In the genomic region with DNA sequence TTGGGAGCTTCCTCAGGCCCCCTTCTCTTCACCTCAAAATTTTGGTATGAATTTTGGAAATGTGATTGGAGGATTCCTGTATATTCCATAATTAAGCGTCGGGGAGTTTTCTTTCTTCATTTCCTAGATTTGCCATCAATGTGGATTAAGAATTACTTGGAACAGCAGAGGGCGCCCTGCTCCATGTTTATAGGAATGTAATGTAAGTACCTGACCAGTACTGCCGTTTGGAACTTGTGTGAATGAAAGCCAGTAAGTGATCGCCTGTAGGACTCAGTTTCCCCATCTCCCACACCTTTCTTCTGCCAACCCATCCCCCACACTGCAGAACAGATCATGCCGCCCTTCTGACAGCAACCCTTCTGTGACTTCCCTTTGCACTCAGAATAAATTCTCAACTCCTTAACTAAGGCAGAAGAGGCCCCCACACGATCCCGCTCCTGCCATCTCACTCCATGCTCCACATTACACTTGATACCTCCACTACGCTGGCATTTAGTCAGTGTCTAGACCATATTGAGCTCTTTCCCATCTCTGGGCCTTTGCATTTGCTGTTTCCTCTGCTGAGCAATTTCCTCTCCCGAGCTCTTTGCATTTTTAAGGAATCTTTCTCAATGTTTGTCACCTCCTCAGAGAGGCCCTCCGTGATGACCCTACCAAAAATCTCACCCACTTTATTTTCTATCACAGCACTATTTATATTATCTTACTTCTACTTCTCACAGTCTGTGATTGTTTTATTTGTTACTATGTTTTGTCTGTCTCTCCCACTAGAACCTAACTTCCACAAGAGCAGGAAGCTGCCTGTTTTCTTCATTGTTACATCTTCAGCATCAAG, we compare ENCODE assay signal across 8 cellular contexts.
DNase-seq lines count a peak whose midpoint lies in the region; ATAC-seq and TF ChIP-seq lines count a peak whose summit lies in the region.

No MANE protein-coding gene starts in this region.

- H3K4me3 ChIP-seq in Karpas-422 (ENCODE audit: low read length) (no peak overlapping the region), SJCRH30 (no peak overlapping the region), trophoblast cell (ENCODE audit: low read depth, low read length) (no peak overlapping the region), upper lobe of left lung (no peak overlapping the region)

- H3K9ac ChIP-seq in Karpas-422 (ENCODE audit: low read length) = no peak overlapping the region
- H3K9ac ChIP-seq in trophoblast cell (ENCODE audit: low read length) = no peak overlapping the region

- H3K27me3 ChIP-seq in Karpas-422 (ENCODE audit: low read length) (no peaks in the 10 kb centered on the region), SJCRH30 (no peaks in the 10 kb centered on the region), trophoblast cell (ENCODE audit: insufficient read depth, low read length) (no peaks in the 10 kb centered on the region), upper lobe of left lung (no peaks in the 10 kb centered on the region)

- peak; percentile 68 for TF ChIP-seq CTCF in GM10248 (IDR thresholded peaks at IDR 0.05; ENCODE audit: control extremely low read depth, extremely low read depth, low read depth, missing control alignments)
- TF ChIP-seq CTCF in upper lobe of left lung (IDR thresholded peaks at IDR 0.05) = peak; percentile 44 to 76 (median 68)

- H2AK5ac ChIP-seq in trophoblast cell (ENCODE audit: low read length) = no peak overlapping the region

- H2BK12ac ChIP-seq in trophoblast cell (ENCODE audit: low read length) = no peak overlapping the region

- H3K4ac ChIP-seq in trophoblast cell (ENCODE audit: low read depth, low read length) = no peak overlapping the region

- H3K79me2 ChIP-seq in Karpas-422 (ENCODE audit: low read length) = no peaks in the 10 kb centered on the region
- no peaks in the 10 kb centered on the region for H3K79me2 ChIP-seq in trophoblast cell (ENCODE audit: control insufficient read depth, insufficient read depth, low read length, poor library complexity)

- no peak overlapping the region for H3K18ac ChIP-seq in trophoblast cell (ENCODE audit: low read length)

- peak; percentile 27 for DNase-seq in GM10248 (ENCODE audit: extremely low spot score)
- peak; percentile 89 for DNase-seq in Karpas-422
- DNase-seq in SJCRH30 = peak; percentile 76 to 87
- DNase-seq in activated naive CD4-positive, alpha-beta T cell treated with Interleukin-2 at 50 U/mL for 16 hours = peak; percentile 68
- DNase-seq in glomerular visceral epithelial cell (ENCODE audit: extremely low spot score) = peak; percentile 83
- peak; percentile 74 to 92 for DNase-seq in trophoblast cell
- peak in 1 of 2 donors; percentile 86 for DNase-seq in upper lobe of left lung
- no peak for DNase-seq in GM19238 (ENCODE audit: insufficient read length, low spot score)

- H3K23ac ChIP-seq in trophoblast cell (ENCODE audit: low read length) = no peak overlapping the region

- no peak overlapping the region for H2BK120ac ChIP-seq in trophoblast cell (ENCODE audit: insufficient read depth, low read length, poor library complexity)

- no CpG with 5 or more reads among the region's 11 CpGs for WGBS in trophoblast cell (ENCODE audit: extremely low coverage, insufficient coverage, insufficient read length)
- WGBS in upper lobe of left lung, 2 donors = 26 to 27% methylated on average over 11 of the region's 11 CpGs

- TF ChIP-seq EP300 in upper lobe of left lung (IDR thresholded peaks at IDR 0.05) = no peak

- H2AFZ ChIP-seq in Karpas-422 (ENCODE audit: low read length) (no peak overlapping the region), trophoblast cell (ENCODE audit: insufficient read depth, low read length, poor library complexity) (no peak overlapping the region)

- no peaks in the 10 kb centered on the region for H4K20me1 ChIP-seq in Karpas-422 (ENCODE audit: insufficient read depth, low read depth, low read length)

- H3K4me2 ChIP-seq in Karpas-422 (ENCODE audit: low read depth, low read length, poor library complexity, severe bottlenecking) = no peak overlapping the region
- H3K4me2 ChIP-seq in trophoblast cell (ENCODE audit: low read length) = no peak overlapping the region

- no peak for TF ChIP-seq POLR2A in upper lobe of left lung (IDR thresholded peaks at IDR 0.05)

- H3K14ac ChIP-seq in trophoblast cell (ENCODE audit: low read length) = no peak overlapping the region

- H3K4me1 ChIP-seq in Karpas-422 (ENCODE audit: low read length) (peaks cover 20% of the 10 kb centered on the region), SJCRH30 (peaks cover 18% of the 10 kb centered on the region), trophoblast cell (ENCODE audit: control insufficient read depth in 1 of 2, insufficient read depth in 2 of 2, low read length in 2 of 2) (no peaks in the 10 kb centered on the region), upper lobe of left lung (peaks cover 4 to 13% (median 9%) of the 10 kb centered on the region in 4 donors)

- no peak overlapping the region for H3K27ac ChIP-seq in Karpas-422 (ENCODE audit: low read length)
- no peak overlapping the region for H3K27ac ChIP-seq in SJCRH30
- H3K27ac ChIP-seq in trophoblast cell (ENCODE audit: low read depth, low read length) = no peak overlapping the region
- no peak overlapping the region for H3K27ac ChIP-seq in upper lobe of left lung

- POLR2A ChIA-PET in GM10248 (lab: Yijun Ruan, JAX) = no interaction called here

- H4K12ac ChIP-seq in trophoblast cell (ENCODE audit: low read depth, low read length) = no peak overlapping the region

- H3K36me3 ChIP-seq in Karpas-422 (ENCODE audit: insufficient read depth, low read length) = no peaks in the 10 kb centered on the region
- H3K36me3 ChIP-seq in SJCRH30 = no peaks in the 10 kb centered on the region
- H3K36me3 ChIP-seq in trophoblast cell (ENCODE audit: control insufficient read depth in 1 of 2, insufficient read depth in 2 of 2, low read length in 2 of 2) = no peaks in the 10 kb centered on the region
- H3K36me3 ChIP-seq in upper lobe of left lung = no peaks in the 10 kb centered on the region

- H2BK5ac ChIP-seq in trophoblast cell (ENCODE audit: low read depth, low read length, poor library complexity) = no peak overlapping the region

- peak; percentile 58 to 73 for ATAC-seq in upper lobe of left lung (ENCODE audit: low FRiP score in 2 of 2)

- no peaks in the 10 kb centered on the region for H3K9me2 ChIP-seq in Karpas-422 (replicated peaks; ENCODE audit: insufficient read depth, low read length)

- H3K9me3 ChIP-seq in Karpas-422 (ENCODE audit: low read length) = no peaks in the 10 kb centered on the region
- no peaks in the 10 kb centered on the region for H3K9me3 ChIP-seq in SJCRH30 (replicated peaks)
- H3K9me3 ChIP-seq in trophoblast cell (ENCODE audit: insufficient read depth, low read depth, low read length) = no peaks in the 10 kb centered on the region
- H3K9me3 ChIP-seq in upper lobe of left lung = no peaks in the 10 kb centered on the region

- no peak overlapping the region for H4K8ac ChIP-seq in trophoblast cell (ENCODE audit: low read depth, low read length)

- CTCF ChIA-PET in GM10248 (lab: Yijun Ruan, JAX) = interaction anchor here (0.6 to 14.4 kb wide), 33 partner anchors 10 to 904 kb away, joined by 3 to 386 read pairs (median 5); no protein-coding TSS in a partner anchor

- H3K79me1 ChIP-seq in trophoblast cell (ENCODE audit: low read length) = no peaks in the 10 kb centered on the region

- H4K91ac ChIP-seq in trophoblast cell (ENCODE audit: low read depth, low read length) = no peak overlapping the region
